ENCODE assay signal across 8 cellular contexts in the genomic region with DNA sequence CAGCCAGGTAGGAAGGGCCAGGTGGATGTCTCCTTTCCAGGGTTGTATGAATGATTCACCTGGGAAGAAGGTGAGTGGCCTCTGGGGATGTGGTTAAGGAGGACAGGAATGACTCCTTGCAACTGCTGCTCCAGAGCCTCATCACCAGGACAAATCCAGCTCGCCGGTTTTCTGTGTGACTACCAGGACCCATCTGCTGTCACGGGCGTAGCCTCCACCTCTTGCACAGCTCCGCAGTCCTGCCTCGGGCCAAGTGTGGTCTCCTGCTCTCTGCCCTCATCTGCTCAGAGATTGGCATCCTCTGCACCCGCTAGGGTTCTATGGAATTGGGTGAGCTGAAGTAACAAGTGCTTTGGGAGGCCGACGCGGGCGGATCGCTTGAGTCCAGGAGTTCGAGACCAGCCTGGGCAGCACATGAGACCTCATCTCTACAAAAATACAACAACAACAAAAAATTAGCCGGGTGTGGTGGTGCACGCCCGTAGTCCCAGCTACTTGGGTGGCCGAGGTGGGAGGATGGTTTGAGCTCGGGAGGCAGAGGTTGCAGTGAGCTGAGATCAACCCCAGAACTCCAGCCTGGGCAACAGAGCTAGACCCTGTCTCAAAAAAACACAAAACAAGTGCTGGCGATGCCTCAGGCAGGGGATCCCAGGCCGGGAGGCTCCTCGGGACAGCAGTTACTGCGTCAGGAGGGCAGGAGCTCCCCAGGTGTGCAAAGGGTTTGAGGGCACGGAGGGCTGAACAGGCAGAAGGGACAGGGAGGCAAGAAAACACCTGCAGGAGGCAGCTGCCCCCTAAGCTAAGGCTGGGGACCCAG. TPM values are rescaled to one million over a fixed set of nuclear protein-coding genes. Genes with fewer than 3 reads are reported as not detected.
A peak's percentile ranks its signal among the peaks of the same experiment; 100 is the strongest.
DNase-seq lines count a peak whose midpoint lies in the region; ATAC-seq and TF ChIP-seq lines count a peak whose summit lies in the region.

No MANE protein-coding gene starts in this region.

- H3K27ac Mint-ChIP-seq in chondrocyte (ENCODE audit: unreplicated experiment), result no peak overlapping the region

- H3K36me3 Mint-ChIP-seq in chondrocyte (ENCODE audit: low read depth), result no peaks in the 10 kb centered on the region

- CTCF ChIA-PET in A673 (lab: Charles Lee), result interaction anchor here (0.7 kb wide), 1 partner anchor 68 kb away, joined by 3 read pairs; no protein-coding TSS in a partner anchor

- H3K36me3 ChIP-seq in A673 (ENCODE audit: insufficient read depth, low read length, poor library complexity, severe bottlenecking) (peaks cover 6% of the 10 kb centered on the region), muscle layer of duodenum (ENCODE audit: control insufficient read depth in 1 of 2, insufficient read depth in 2 of 2, low read length in 2 of 2) (peaks cover 0 to 4% of the 10 kb centered on the region in 2 donors)

- no peak for TF ChIP-seq CTCF in A673 (conservative IDR thresholded peaks at IDR 0.05; ENCODE audit: low read depth, low read length)
- TF ChIP-seq CTCF in chondrocyte (IDR thresholded peaks at IDR 0.05), result no peak

- peaks cover 5% of the 10 kb centered on the region for H3K4me1 ChIP-seq in A673 (ENCODE audit: insufficient read depth, low read length, poor library complexity, severe bottlenecking)
- H3K4me1 ChIP-seq in muscle layer of duodenum (ENCODE audit: control insufficient read depth in 1 of 2, insufficient read depth in 2 of 2, low read length in 2 of 2), result peaks cover 0 to 9% of the 10 kb centered on the region in 2 donors

- H3K27me3 ChIP-seq in A673 (replicated peaks; ENCODE audit: insufficient read depth, low read depth, low read length, poor library complexity) (no peaks in the 10 kb centered on the region), muscle layer of duodenum (ENCODE audit: low read depth, low read length) (no peaks in the 10 kb centered on the region)

- H3K27me3 Mint-ChIP-seq in chondrocyte (ENCODE audit: low read depth), result no peaks in the 10 kb centered on the region

- H3K9me3 Mint-ChIP-seq in chondrocyte (ENCODE audit: low read depth), result no peaks in the 10 kb centered on the region

- intact Hi-C loops in A673 (cut with micrococcal nuclease; ENCODE audit: unreplicated experiment), result loop anchor here (2.0 kb wide), 1 partner anchor 147 kb away; no protein-coding TSS in a partner anchor

- H3K27ac ChIP-seq in A673 (ENCODE audit: low read depth, low read length, poor library complexity, severe bottlenecking) (peak overlapping the region; percentile 93), muscle layer of duodenum (ENCODE audit: low read length) (no peak overlapping the region)

- H3K4me3 ChIP-seq in A673 (ENCODE audit: low read depth, low read length, poor library complexity, severe bottlenecking) (peak overlapping the region; percentile 80), muscle layer of duodenum (ENCODE audit: low read depth in 1 of 2, low read length in 2 of 2) (peak overlapping the region; percentile 26 to 99)

- POLR2A ChIA-PET in A673 (lab: Charles Lee; ENCODE audit: low non-redundant PET), result no interaction called here

- H3K4me1 Mint-ChIP-seq in chondrocyte (ENCODE audit: low read depth), result peaks cover 9% of the 10 kb centered on the region

- peak overlapping the region; percentile 54 for H3K4me3 Mint-ChIP-seq in chondrocyte (ENCODE audit: unreplicated experiment)

- no peak for DNase-seq in A673 (ENCODE audit: low spot score)
- peak; percentile 34 for DNase-seq in HuH-7.5 (ENCODE audit: low spot score)
- no peak for DNase-seq in chondrocyte (ENCODE audit: low spot score)
- no peak for DNase-seq in C1 segment of cervical spinal cord (lab: John Stamatoyannopoulos, UW)
- no peak for DNase-seq in NCI-H345 treated with DMSO at 0.1 percent for 48 hours (lab: John Stamatoyannopoulos, UW; ENCODE audit: unreplicated experiment)
- DNase-seq in GM19238 (ENCODE audit: insufficient read length, low spot score), result no peak

- ATAC-seq in HG03521 (IDR thresholded peaks at IDR 0.05; ENCODE audit: unreplicated experiment), result no peak

- no peaks in the 10 kb centered on the region for H3K9me3 ChIP-seq in A673 (ENCODE audit: low read depth, low read length, poor library complexity, severe bottlenecking)
- H3K9me3 ChIP-seq in muscle layer of duodenum (ENCODE audit: control insufficient read depth in 1 of 2, low read length in 2 of 2), result no peaks in the 10 kb centered on the region

- BruUV-seq in A673 (replicated peaks; lab: Mats Ljungman, UMichigan), result TSS peak; percentile 50

RNA-seq across cellular contexts. Expression of gene D2HGDH, which starts 0.8 kb away (rescaled TPM):
- 30.7 and 44.3 TPM in 2 replicates for total RNA-seq in A673 (2021)
- 14.5 to 26.3 TPM (median 16.6 TPM) in 3 replicates for total RNA-seq in chondrocyte

RNA-seq across cellular contexts. Expression of gene ING5, which starts 31.8 kb away (rescaled TPM):
- total RNA-seq in A673 (2021) (70.3 and 75.5 TPM in 2 replicates), chondrocyte (13.8 to 25.2 TPM (median 16.3 TPM) in 3 replicates)

RNA-seq across cellular contexts. Expression of gene GAL3ST2, which starts 43.0 kb away (rescaled TPM):
- total RNA-seq in A673 (2021) (5.0 and 5.3 TPM in 2 replicates), chondrocyte (0.52 to 1.3 TPM in 2 of 3 replicates, not detected in the other)

RNA-seq across cellular contexts. Expression of gene DTYMK, which starts 47.0 kb away (rescaled TPM):
- total RNA-seq in A673 (2021), result 139 TPM in 2 replicates
- 22.7 to 32.7 TPM (median 23.1 TPM) in 3 replicates for total RNA-seq in chondrocyte
